ENCODE assay signal across 1 cellular context in the genomic region with DNA sequence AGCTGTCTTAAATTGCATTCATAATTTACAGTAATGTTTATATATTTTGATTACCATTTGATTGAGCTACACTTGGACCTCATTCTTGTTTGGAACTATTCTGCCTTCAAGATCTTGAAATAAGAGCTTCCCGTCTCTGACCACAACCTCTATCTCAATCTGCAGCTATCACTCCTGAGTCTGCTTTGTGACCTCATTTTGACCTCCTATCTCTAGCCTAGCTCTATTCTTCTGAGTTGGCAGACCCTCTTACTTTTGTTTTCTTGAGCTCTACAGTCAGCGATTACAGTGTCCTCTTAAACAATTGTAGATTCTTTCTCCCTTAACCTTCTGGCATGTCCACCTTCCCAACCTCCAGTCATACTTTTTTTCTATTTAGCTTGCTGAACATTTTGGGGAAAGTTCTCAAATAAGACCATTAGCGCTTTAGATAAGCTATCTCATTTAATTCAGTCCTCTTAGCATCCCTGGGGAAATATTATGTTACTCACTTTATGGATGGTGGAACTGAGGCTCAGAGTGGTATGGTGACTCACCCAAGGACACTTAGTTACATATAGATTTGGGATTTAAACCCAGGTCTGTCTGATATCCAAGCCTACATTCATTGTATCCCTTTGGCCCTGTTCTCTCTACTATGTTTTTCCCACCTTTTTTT.
TF ChIP-seq lines count a peak whose summit lies in the region.

No MANE protein-coding gene starts in this region.

TF ChIP-seq in K562, 482 proteins besides CTCF, POLR2A, EP300 and RAD21 (continued from another document):
- TF ChIP-seq, protein P1, sequence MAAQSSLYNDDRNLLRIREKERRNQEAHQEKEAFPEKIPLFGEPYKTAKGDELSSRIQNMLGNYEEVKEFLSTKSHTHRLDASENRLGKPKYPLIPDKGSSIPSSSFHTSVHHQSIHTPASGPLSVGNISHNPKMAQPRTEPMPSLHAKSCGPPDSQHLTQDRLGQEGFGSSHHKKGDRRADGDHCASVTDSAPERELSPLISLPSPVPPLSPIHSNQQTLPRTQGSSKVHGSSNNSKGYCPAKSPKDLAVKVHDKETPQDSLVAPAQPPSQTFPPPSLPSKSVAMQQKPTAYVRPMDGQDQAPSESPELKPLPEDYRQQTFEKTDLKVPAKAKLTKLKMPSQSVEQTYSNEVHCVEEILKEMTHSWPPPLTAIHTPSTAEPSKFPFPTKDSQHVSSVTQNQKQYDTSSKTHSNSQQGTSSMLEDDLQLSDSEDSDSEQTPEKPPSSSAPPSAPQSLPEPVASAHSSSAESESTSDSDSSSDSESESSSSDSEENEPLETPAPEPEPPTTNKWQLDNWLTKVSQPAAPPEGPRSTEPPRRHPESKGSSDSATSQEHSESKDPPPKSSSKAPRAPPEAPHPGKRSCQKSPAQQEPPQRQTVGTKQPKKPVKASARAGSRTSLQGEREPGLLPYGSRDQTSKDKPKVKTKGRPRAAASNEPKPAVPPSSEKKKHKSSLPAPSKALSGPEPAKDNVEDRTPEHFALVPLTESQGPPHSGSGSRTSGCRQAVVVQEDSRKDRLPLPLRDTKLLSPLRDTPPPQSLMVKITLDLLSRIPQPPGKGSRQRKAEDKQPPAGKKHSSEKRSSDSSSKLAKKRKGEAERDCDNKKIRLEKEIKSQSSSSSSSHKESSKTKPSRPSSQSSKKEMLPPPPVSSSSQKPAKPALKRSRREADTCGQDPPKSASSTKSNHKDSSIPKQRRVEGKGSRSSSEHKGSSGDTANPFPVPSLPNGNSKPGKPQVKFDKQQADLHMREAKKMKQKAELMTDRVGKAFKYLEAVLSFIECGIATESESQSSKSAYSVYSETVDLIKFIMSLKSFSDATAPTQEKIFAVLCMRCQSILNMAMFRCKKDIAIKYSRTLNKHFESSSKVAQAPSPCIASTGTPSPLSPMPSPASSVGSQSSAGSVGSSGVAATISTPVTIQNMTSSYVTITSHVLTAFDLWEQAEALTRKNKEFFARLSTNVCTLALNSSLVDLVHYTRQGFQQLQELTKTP (IDR thresholded peaks at IDR 0.05; ENCODE audit: low read depth in 1 of 2, partially characterized antibody in 2 of 2): no peak
- TF ChIP-seq CEBPB (tag; IDR thresholded peaks at IDR 0.05) (no peak), ZNF174 (CRISPR knock-in tag; IDR thresholded peaks at IDR 0.05) (no peak), YY1 (IDR thresholded peaks at IDR 0.05; ENCODE audit: borderline replicate concordance in 1 of 3, control insufficient read depth in 1 of 3, extremely low read depth in 1 of 3, insufficient read depth in 3 of 3, insufficient read length in 1 of 3, insufficient replicate concordance in 2 of 3, low read depth in 1 of 3, low read length in 2 of 3) (no peak), ZNF583 (CRISPR knock-in tag; IDR thresholded peaks at IDR 0.05) (no peak), PRMT5 (CRISPR knock-in tag; IDR thresholded peaks at IDR 0.05) (no peak), ZNF253 (CRISPR knock-in tag; conservative IDR thresholded peaks at IDR 0.05) (no peak)
- TF ChIP-seq, protein P2, sequence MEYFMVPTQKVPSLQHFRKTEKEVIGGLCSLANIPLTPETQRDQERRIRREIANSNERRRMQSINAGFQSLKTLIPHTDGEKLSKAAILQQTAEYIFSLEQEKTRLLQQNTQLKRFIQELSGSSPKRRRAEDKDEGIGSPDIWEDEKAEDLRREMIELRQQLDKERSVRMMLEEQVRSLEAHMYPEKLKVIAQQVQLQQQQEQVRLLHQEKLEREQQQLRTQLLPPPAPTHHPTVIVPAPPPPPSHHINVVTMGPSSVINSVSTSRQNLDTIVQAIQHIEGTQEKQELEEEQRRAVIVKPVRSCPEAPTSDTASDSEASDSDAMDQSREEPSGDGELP (CRISPR knock-in tag; IDR thresholded peaks at IDR 0.05; ENCODE audit: borderline replicate concordance): no peak
- TF ChIP-seq, protein P3, sequence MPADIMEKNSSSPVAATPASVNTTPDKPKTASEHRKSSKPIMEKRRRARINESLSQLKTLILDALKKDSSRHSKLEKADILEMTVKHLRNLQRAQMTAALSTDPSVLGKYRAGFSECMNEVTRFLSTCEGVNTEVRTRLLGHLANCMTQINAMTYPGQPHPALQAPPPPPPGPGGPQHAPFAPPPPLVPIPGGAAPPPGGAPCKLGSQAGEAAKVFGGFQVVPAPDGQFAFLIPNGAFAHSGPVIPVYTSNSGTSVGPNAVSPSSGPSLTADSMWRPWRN (IDR thresholded peaks at IDR 0.05; ENCODE audit: low read depth): no peak
- TF ChIP-seq, protein P4, sequence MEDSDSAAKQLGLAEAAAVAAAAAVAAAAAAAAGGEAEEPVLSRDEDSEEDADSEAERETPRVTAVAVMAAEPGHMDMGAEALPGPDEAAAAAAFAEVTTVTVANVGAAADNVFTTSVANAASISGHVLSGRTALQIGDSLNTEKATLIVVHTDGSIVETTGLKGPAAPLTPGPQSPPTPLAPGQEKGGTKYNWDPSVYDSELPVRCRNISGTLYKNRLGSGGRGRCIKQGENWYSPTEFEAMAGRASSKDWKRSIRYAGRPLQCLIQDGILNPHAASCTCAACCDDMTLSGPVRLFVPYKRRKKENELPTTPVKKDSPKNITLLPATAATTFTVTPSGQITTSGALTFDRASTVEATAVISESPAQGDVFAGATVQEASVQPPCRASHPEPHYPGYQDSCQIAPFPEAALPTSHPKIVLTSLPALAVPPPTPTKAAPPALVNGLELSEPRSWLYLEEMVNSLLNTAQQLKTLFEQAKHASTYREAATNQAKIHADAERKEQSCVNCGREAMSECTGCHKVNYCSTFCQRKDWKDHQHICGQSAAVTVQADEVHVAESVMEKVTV (CRISPR knock-in tag; IDR thresholded peaks at IDR 0.05): no peak
- TF ChIP-seq, protein P5, sequence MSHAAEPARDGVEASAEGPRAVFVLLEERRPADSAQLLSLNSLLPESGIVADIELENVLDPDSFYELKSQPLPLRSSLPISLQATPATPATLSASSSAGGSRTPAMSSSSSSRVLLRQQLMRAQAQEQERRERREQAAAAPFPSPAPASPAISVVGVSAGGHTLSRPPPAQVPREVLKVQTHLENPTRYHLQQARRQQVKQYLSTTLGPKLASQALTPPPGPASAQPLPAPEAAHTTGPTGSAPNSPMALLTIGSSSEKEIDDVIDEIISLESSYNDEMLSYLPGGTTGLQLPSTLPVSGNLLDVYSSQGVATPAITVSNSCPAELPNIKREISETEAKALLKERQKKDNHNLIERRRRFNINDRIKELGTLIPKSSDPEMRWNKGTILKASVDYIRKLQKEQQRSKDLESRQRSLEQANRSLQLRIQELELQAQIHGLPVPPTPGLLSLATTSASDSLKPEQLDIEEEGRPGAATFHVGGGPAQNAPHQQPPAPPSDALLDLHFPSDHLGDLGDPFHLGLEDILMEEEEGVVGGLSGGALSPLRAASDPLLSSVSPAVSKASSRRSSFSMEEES (CRISPR knock-in tag; IDR thresholded peaks at IDR 0.05): no peak
- TF ChIP-seq, protein P6, sequence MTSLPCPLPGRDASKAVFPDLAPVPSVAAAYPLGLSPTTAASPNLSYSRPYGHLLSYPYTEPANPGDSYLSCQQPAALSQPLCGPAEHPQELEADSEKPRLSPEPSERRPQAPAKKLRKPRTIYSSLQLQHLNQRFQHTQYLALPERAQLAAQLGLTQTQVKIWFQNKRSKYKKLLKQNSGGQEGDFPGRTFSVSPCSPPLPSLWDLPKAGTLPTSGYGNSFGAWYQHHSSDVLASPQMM (CRISPR knock-in tag; IDR thresholded peaks at IDR 0.05): no peak
- TF ChIP-seq, protein P7, sequence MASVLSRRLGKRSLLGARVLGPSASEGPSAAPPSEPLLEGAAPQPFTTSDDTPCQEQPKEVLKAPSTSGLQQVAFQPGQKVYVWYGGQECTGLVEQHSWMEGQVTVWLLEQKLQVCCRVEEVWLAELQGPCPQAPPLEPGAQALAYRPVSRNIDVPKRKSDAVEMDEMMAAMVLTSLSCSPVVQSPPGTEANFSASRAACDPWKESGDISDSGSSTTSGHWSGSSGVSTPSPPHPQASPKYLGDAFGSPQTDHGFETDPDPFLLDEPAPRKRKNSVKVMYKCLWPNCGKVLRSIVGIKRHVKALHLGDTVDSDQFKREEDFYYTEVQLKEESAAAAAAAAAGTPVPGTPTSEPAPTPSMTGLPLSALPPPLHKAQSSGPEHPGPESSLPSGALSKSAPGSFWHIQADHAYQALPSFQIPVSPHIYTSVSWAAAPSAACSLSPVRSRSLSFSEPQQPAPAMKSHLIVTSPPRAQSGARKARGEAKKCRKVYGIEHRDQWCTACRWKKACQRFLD (CRISPR knock-in tag; IDR thresholded peaks at IDR 0.05): 0 out of 2 replicates have a peak, but pooled peaks have one; percentile 44
